2 cellular contexts compared by ENCODE assay signal in genomic region chr1:3063379-3064295, GRCh38.
A peak's percentile ranks its signal among the peaks of the same experiment; 100 is the strongest.
TF ChIP-seq lines count a peak whose summit lies in the region.

No MANE protein-coding gene starts in this region.

TF ChIP-seq in GM23338, 12 proteins besides CTCF, POLR2A, EP300 and RAD21:
- TF ChIP-seq EZH2 (IDR thresholded peaks at IDR 0.05; ENCODE audit: low read depth, unreplicated experiment) (peak; percentile 84), ETS1 (IDR thresholded peaks at IDR 0.05) (no peak), EZH2phosphoT487 (IDR thresholded peaks at IDR 0.05; ENCODE audit: unreplicated experiment) (peak; percentile 90), JUNB (IDR thresholded peaks at IDR 0.05; ENCODE audit: unreplicated experiment) (no peak), ZNF114 (CRISPR knock-in tag; IDR thresholded peaks at IDR 0.05) (no peak)

TF ChIP-seq in H1, 55 proteins besides CTCF, POLR2A, EP300 and RAD21:
- TF ChIP-seq TAF1 (IDR thresholded peaks at IDR 0.05; ENCODE audit: low read depth, low read length) (no peak), RNF2 (IDR thresholded peaks at IDR 0.05; ENCODE audit: borderline replicate concordance, low read depth, low read length, missing control alignments, poor library complexity, severe bottlenecking) (peak; percentile 95), GABPA (IDR thresholded peaks at IDR 0.05; ENCODE audit: borderline replicate concordance, insufficient read depth, low read length) (0 out of 2 replicates have a peak, but pooled peaks have one; percentile 16), CBX8 (IDR thresholded peaks at IDR 0.05; ENCODE audit: borderline replicate concordance, low read depth, low read length) (0 out of 2 replicates have a peak, but pooled peaks have one; percentile 53), CTBP2 (IDR thresholded peaks at IDR 0.05; ENCODE audit: borderline replicate concordance, insufficient read depth, insufficient read length, low read length) (no peak), EZH2 (IDR thresholded peaks at IDR 0.05; ENCODE audit: low read depth, low read length, severe bottlenecking) (peak; percentile 97), HDAC2 (IDR thresholded peaks at IDR 0.05; ENCODE audit: borderline replicate concordance in 1 of 2, low read depth in 2 of 2, low read length in 2 of 2) (peak in 1 of 2 experiments; percentile 71; a peak in 1 of 4 replicates), SUZ12 (IDR thresholded peaks at IDR 0.05; ENCODE audit: low read length) (peak; percentile 97), TCF12 (IDR thresholded peaks at IDR 0.05; ENCODE audit: low read depth, low read length) (no peak), KDM1A (IDR thresholded peaks at IDR 0.05; ENCODE audit: borderline replicate concordance, low read length) (peak; percentile 90), YY1 (IDR thresholded peaks at IDR 0.05; ENCODE audit: low read depth, low read length) (0 out of 2 replicates have a peak, but pooled peaks have one; percentile 17), ASH2L (IDR thresholded peaks at IDR 0.05; ENCODE audit: low read length) (peak; percentile 27), KDM4A (IDR thresholded peaks at IDR 0.05; ENCODE audit: low read depth, low read length, severe bottlenecking) (peak; percentile 74)
